19 cellular contexts compared by ENCODE assay signal in genomic region chr7:122299935-122300606, GRCh38. TPM values are rescaled to one million over a fixed set of nuclear protein-coding genes. Genes with fewer than 3 reads are reported as not detected.
DNase-seq lines count a peak whose midpoint lies in the region; ATAC-seq, FAIRE-seq and TF ChIP-seq lines count a peak whose summit lies in the region.
"Had no signal": no experiment of that assay in that cellular context is flagged by ENCODE, and none has a peak within 500 bp of the region (broad histone marks: within the 10 kb centered on the region; RNA-seq: fewer than 3 reads in every experiment).

No MANE protein-coding gene starts in this region.

- H3K9me3 ChIP-seq in ectodermal cell (ENCODE audit: control insufficient read depth, low read length) (no peaks in the 10 kb centered on the region), mesodermal cell (ENCODE audit: control insufficient read depth, low read length) (no peaks in the 10 kb centered on the region), skeletal muscle tissue (ENCODE audit: control insufficient read depth in 3 of 3, low read length in 3 of 3) (no peaks in the 10 kb centered on the region)

- peak; percentile 8 for DNase-seq in NCI-H2227 (lab: John Stamatoyannopoulos, UW; ENCODE audit: unreplicated experiment)
- DNase-seq in NCI-H2227 treated with DMSO at 0.1 percent for 48 hours (lab: John Stamatoyannopoulos, UW): no peak
- DNase-seq in GM12891 (ENCODE audit: insufficient read length, low spot score): no peak
- DNase-seq: 8988T; activated CD8-positive, alpha-beta memory T cell treated with anti-CD3 and anti-CD28 coated beads, Interleukin-2, amount 10 ng/mL, durations not matched to agents 7 days and 5 days; activated naive CD4-positive, alpha-beta T cell treated with anti-CD3 and anti-CD28 coated beads, Interleukin-2, amount 10 ng/mL, durations not matched to agents 7 days and 5 days; CD4-positive, alpha-beta memory T cell; central memory CD4-positive, alpha-beta T cell; erythroblast; GF-D8; NCI-H187 treated with DMSO at 0.1 percent for 48 hours; NCI-H774 had no signal

- H3K27me3 ChIP-seq in ectodermal cell (ENCODE audit: control insufficient read depth, insufficient read depth, low read length, poor library complexity, severe bottlenecking) (peaks cover 82% of the 10 kb centered on the region), skeletal muscle tissue (ENCODE audit: control insufficient read depth in 3 of 3, insufficient read depth in 3 of 3, low read length in 3 of 3) (peaks cover 66 to 75% (median 67%) of the 10 kb centered on the region in 3 donors)

- H3K9ac ChIP-seq in skeletal muscle tissue (ENCODE audit: low read depth in 1 of 3, low read length in 3 of 3): no peak overlapping the region

- TF ChIP-seq POLR2A in GM12891 (IDR thresholded peaks at IDR 0.05; ENCODE audit: low read depth, low read length): no peak

- ATAC-seq in GM21723 (IDR thresholded peaks at IDR 0.05; ENCODE audit: unreplicated experiment) (no peak), GM18868 (IDR thresholded peaks at IDR 0.05; ENCODE audit: unreplicated experiment) (no peak)
- ATAC-seq: activated CD8-positive, alpha-beta memory T cell treated with anti-CD3 and anti-CD28 coated beads, Interleukin-2, amount 10 ng/mL, durations not matched to agents 7 days and 5 days had no signal

- FAIRE-seq in GM12891 (lab: Jason Lieb, UNC): no peak

- H3K36me3 ChIP-seq in ectodermal cell (ENCODE audit: control insufficient read depth, insufficient read depth, low read length) (no peaks in the 10 kb centered on the region), mesodermal cell (ENCODE audit: control insufficient read depth, insufficient read depth, low read length) (no peaks in the 10 kb centered on the region), skeletal muscle tissue (ENCODE audit: control insufficient read depth in 3 of 3, insufficient read depth in 3 of 3, low read length in 3 of 3) (no peaks in the 10 kb centered on the region)

- 1% methylated on average over 53 of the region's 53 CpGs for WGBS in ectodermal cell, 2 experiments
- 1% methylated on average over 30 to 46 of the region's 53 CpGs for WGBS in mesodermal cell (ENCODE audit: insufficient coverage in 2 of 2), 2 experiments

- H3K4me1 ChIP-seq in ectodermal cell (ENCODE audit: control insufficient read depth, insufficient read depth, low read length) (peaks cover 27% of the 10 kb centered on the region), mesodermal cell (ENCODE audit: control insufficient read depth, insufficient read depth, low read length, poor library complexity, severe bottlenecking) (no peaks in the 10 kb centered on the region), skeletal muscle tissue (ENCODE audit: control insufficient read depth in 3 of 3, insufficient read depth in 3 of 3, low read length in 3 of 3) (peaks cover 12 to 22% (median 15%) of the 10 kb centered on the region in 3 donors)

- peak overlapping the region; percentile 46 for H3K4me3 ChIP-seq in ectodermal cell (ENCODE audit: insufficient read depth, low read depth, low read length)
- peak overlapping the region; percentile 35 for H3K4me3 ChIP-seq in mesodermal cell (ENCODE audit: extremely low read depth, insufficient read depth, low read length, poor library complexity, severe bottlenecking)
- peak overlapping the region; percentile 22 to 42 (median 24) for H3K4me3 ChIP-seq in skeletal muscle tissue (ENCODE audit: low read length in 3 of 3)

- H3K27ac ChIP-seq in ectodermal cell (ENCODE audit: insufficient read depth, low read depth, low read length, poor library complexity, severe bottlenecking) (no peak overlapping the region), mesodermal cell (ENCODE audit: low read depth, low read length, severe bottlenecking) (no peak overlapping the region), skeletal muscle tissue (ENCODE audit: low read depth, low read length) (no peak overlapping the region)

TF ChIP-seq in GM12891, 5 proteins besides CTCF, POLR2A, EP300 and RAD21:
- no peak for TF ChIP-seq POU2F2 (IDR thresholded peaks at IDR 0.05; ENCODE audit: low read depth, low read length)
- TF ChIP-seq TAF1 (IDR thresholded peaks at IDR 0.05; ENCODE audit: low read depth, low read length): no peak
- no peak for TF ChIP-seq PAX5 (IDR thresholded peaks at IDR 0.05; ENCODE audit: insufficient read depth, low read length, severe bottlenecking)
- no peak for TF ChIP-seq SPI1 (IDR thresholded peaks at IDR 0.05; ENCODE audit: low read depth, low read length)
- no peak for TF ChIP-seq POLR2AphosphoS5 (IDR thresholded peaks at IDR 0.05; ENCODE audit: low read depth, low read length)

RNA-seq across cellular contexts. Expression of gene FEZF1, which starts 4.5 kb away (rescaled TPM):
- 26.5 TPM for polyA plus RNA-seq in ectodermal cell (2013, experiment 1 of 4)
- polyA plus RNA-seq in ectodermal cell (2013, experiment 2 of 4): 54.0 TPM
- polyA plus RNA-seq in ectodermal cell (2013, experiment 3 of 4): 37.7 TPM
- 50.5 TPM for polyA plus RNA-seq in ectodermal cell (2013, experiment 4 of 4)
- not detected for polyA plus RNA-seq in mesodermal cell (2013, experiment 1 of 2)
- polyA plus RNA-seq in mesodermal cell (2013, experiment 2 of 2): not detected
- total RNA-seq in skeletal muscle tissue: not detected
- polyA plus RNA-seq in GM12891 (2012; ENCODE audit: low read depth, missing spikeins): not detected
- total RNA-seq: activated CD8-positive, alpha-beta memory T cell treated with anti-CD3 and anti-CD28 coated beads, Interleukin-2, amount 10 ng/mL, durations not matched to agents 7 days and 5 days; CD4-positive, alpha-beta memory T cell; mesenteric fat pad; renal cortical epithelial cell had no signal
- polyA plus RNA-seq: CD4-positive, alpha-beta memory T cell had no signal
